ENCODE assay signal across 14 cellular contexts in genomic region chr3:73955671-73956070, GRCh38.
"Had no signal": no experiment of that assay in that cellular context is flagged by ENCODE, and none has a peak within 500 bp of the region (broad histone marks: within the 10 kb centered on the region; RNA-seq: fewer than 3 reads in every experiment).

No MANE protein-coding gene starts in this region.

- H3K36me3 Mint-ChIP-seq: activated CD4-positive, alpha-beta memory T cell treated with anti-CD3 and anti-CD28 coated beads for 36 hours; activated naive CD8-positive, alpha-beta T cell treated with anti-CD3 and anti-CD28 coated beads, Interleukin-2, amount 10 ng/mL, durations not matched to agents 7 days and 5 days had no signal

- H3K27ac Mint-ChIP-seq: activated CD4-positive, alpha-beta memory T cell treated with anti-CD3 and anti-CD28 coated beads for 36 hours; activated naive CD8-positive, alpha-beta T cell treated with anti-CD3 and anti-CD28 coated beads, Interleukin-2, amount 10 ng/mL, durations not matched to agents 7 days and 5 days; stimulated activated naive CD8-positive, alpha-beta T cell treated with anti-CD3 and anti-CD28 coated beads, Interleukin-15, amount 100 ng/mL, for 72 hours had no signal

- DNase-seq: activated CD4-positive, alpha-beta memory T cell treated with anti-CD3 and anti-CD28 coated beads for 36 hours; activated naive CD8-positive, alpha-beta T cell treated with anti-CD3 and anti-CD28 coated beads, Interleukin-2, amount 10 ng/mL, durations not matched to agents 7 days and 5 days; activated T-cell treated with anti-CD3 and anti-CD28 coated beads, Interleukin-2, amount 50 U/mL, for 48 hours; anterior cingulate cortex; dorsolateral prefrontal cortex; hippocampal formation; mesendoderm; ovary; stimulated activated CD4-positive, alpha-beta T cell treated with anti-CD3 and anti-CD28 coated beads, Interleukin-15, amount 100 ng/mL, for 24 hours; stimulated activated CD4-positive, alpha-beta T cell treated with anti-CD3 and anti-CD28 coated beads, Interleukin-4, amount 100 ng/mL, for 4 hours; stimulated activated naive CD8-positive, alpha-beta T cell treated with anti-CD3 and anti-CD28 coated beads, Interleukin-15, amount 100 ng/mL, for 72 hours; testis had no signal

- H3K4me1 ChIP-seq: breast epithelium, testis had no signal

- H3K36me3 ChIP-seq: breast epithelium, ovary had no signal

- H3K4me1 Mint-ChIP-seq: activated naive CD8-positive, alpha-beta T cell treated with anti-CD3 and anti-CD28 coated beads, Interleukin-2, amount 10 ng/mL, durations not matched to agents 7 days and 5 days; stimulated activated naive CD8-positive, alpha-beta T cell treated with anti-CD3 and anti-CD28 coated beads, Interleukin-15, amount 100 ng/mL, for 72 hours had no signal

- H3K27me3 Mint-ChIP-seq: activated CD4-positive, alpha-beta memory T cell treated with anti-CD3 and anti-CD28 coated beads for 36 hours; activated naive CD8-positive, alpha-beta T cell treated with anti-CD3 and anti-CD28 coated beads, Interleukin-2, amount 10 ng/mL, durations not matched to agents 7 days and 5 days; stimulated activated naive CD8-positive, alpha-beta T cell treated with anti-CD3 and anti-CD28 coated beads, Interleukin-15, amount 100 ng/mL, for 72 hours had no signal

- H3K4me3 Mint-ChIP-seq: activated CD4-positive, alpha-beta memory T cell treated with anti-CD3 and anti-CD28 coated beads for 36 hours; activated naive CD8-positive, alpha-beta T cell treated with anti-CD3 and anti-CD28 coated beads, Interleukin-2, amount 10 ng/mL, durations not matched to agents 7 days and 5 days; neural crest cell; stimulated activated naive CD8-positive, alpha-beta T cell treated with anti-CD3 and anti-CD28 coated beads, Interleukin-15, amount 100 ng/mL, for 72 hours had no signal

- H3K27me3 ChIP-seq: breast epithelium, dorsolateral prefrontal cortex, ovary, testis had no signal

- H3K9me3 ChIP-seq: breast epithelium, ovary, testis had no signal

- ATAC-seq: stimulated activated naive CD8-positive, alpha-beta T cell treated with anti-CD3 and anti-CD28 coated beads, Interleukin-15, amount 100 ng/mL, for 72 hours had no signal

- H3K27ac ChIP-seq: breast epithelium, dorsolateral prefrontal cortex, ovary, testis had no signal

- H3K4me3 ChIP-seq: breast epithelium, dorsolateral prefrontal cortex, ovary, testis had no signal
